Comparison of ENCODE assay signal across 19 cellular contexts in genomic region chr17:9451919-9452318, GRCh38.
A peak's percentile ranks its signal among the peaks of the same experiment; 100 is the strongest.
DNase-seq lines count a peak whose midpoint lies in the region; ATAC-seq, FAIRE-seq and TF ChIP-seq lines count a peak whose summit lies in the region.
"Had no signal": no experiment of that assay in that cellular context is flagged by ENCODE, and none has a peak within 500 bp of the region (broad histone marks: within the 10 kb centered on the region; RNA-seq: fewer than 3 reads in every experiment).

No MANE protein-coding gene starts in this region.

- no peaks in the 10 kb centered on the region for H3K36me3 ChIP-seq in bronchial epithelial cell (ENCODE audit: control insufficient read depth, insufficient read depth, low read length)

- H3K9me3 ChIP-seq in A549, result no peaks in the 10 kb centered on the region

- H3K27ac ChIP-seq in A549, result peak overlapping the region; percentile 29 to 37; a peak in 2 of 6 replicates

- ATAC-seq in A549 (no peak), left colon (peak; percentile 55), GM21515 (IDR thresholded peaks at IDR 0.05; ENCODE audit: unreplicated experiment) (no peak), sciatic nerve (no peak), HG03196 (IDR thresholded peaks at IDR 0.05; ENCODE audit: unreplicated experiment) (no peak)

- no peak for TF ChIP-seq RAD21 in A549 (conservative IDR thresholded peaks at IDR 0.05 in 1 of 2, IDR thresholded peaks at IDR 0.05 in 1 of 2)

- H3K4me1 ChIP-seq in A549, result peaks cover 14% of the 10 kb centered on the region

- H3K4me2 ChIP-seq in A549, result peak overlapping the region; percentile 61

- DNase-seq in A549 (ENCODE audit: low read depth in 1 of 2, low spot score in 1 of 2), result peak; percentile 35 to 36
- DNase-seq in HT-29 (ENCODE audit: low spot score), result peak; percentile 15
- DNase-seq in bronchial epithelial cell (ENCODE audit: low read depth), result peak; percentile 26
- DNase-seq in left colon, result no peak
- DNase-seq in NCI-H1048 (lab: John Stamatoyannopoulos, UW), result no peak
- no peak for DNase-seq in sciatic nerve (ENCODE audit: low spot score)
- DNase-seq: 8988T, EL, GOT3, HCEC 1CT, NCI-H1694, NCI-H2081, NCI-H2171, NCI-H524 treated with DMSO at 0.1 percent for 48 hours, NCI-H82, RPMI8226, SHP77 had no signal

- 64% methylated on average over 1 of the region's 1 CpG for WGBS in A549 (ENCODE audit: missing lambda C conversion rate)

- FAIRE-seq in A549 (lab: Jason Lieb, UNC), result peak; percentile 98
- FAIRE-seq in bronchial epithelial cell (lab: Jason Lieb, UNC), result no peak

- no peak for TF ChIP-seq EP300 in A549 (IDR thresholded peaks at IDR 0.05)

- CTCF ChIA-PET in A549 (lab: Yijun Ruan, JAX), result interaction anchor here (0.6 to 0.9 kb wide), 3 partner anchors 10 to 1040 kb away, joined by 3 to 4 read pairs (median 3); no protein-coding TSS in a partner anchor

- H3K4me3 ChIP-seq in A549, result no peak overlapping the region
- no peak overlapping the region for H3K4me3 ChIP-seq in bronchial epithelial cell (ENCODE audit: low read depth, low read length)

- TF ChIP-seq POLR2A in A549 (IDR thresholded peaks at IDR 0.05; ENCODE audit: low read length), result no peak

- no peak for TF ChIP-seq CTCF in A549 (IDR thresholded peaks at IDR 0.05)
- TF ChIP-seq CTCF in bronchial epithelial cell (IDR thresholded peaks at IDR 0.05; ENCODE audit: insufficient read depth, low read length, severe bottlenecking), result no peak

- intact Hi-C loops in left colon (cut with DNase I, micrococcal nuclease) (no loop called here), sciatic nerve (cut with DNase I) (no loop called here)

- POLR2A ChIA-PET in A549 (lab: Yijun Ruan, JAX), result interaction anchor here (0.7 kb wide), 1 partner anchor 12 kb away, joined by 3 read pairs; no protein-coding TSS in a partner anchor

- no peaks in the 10 kb centered on the region for H3K27me3 ChIP-seq in bronchial epithelial cell (ENCODE audit: control insufficient read depth, insufficient read depth, low read length)

TF ChIP-seq in A549, 52 proteins besides CTCF, POLR2A, EP300 and RAD21:
- TF ChIP-seq TFCP2L1 (CRISPR knock-in tag; IDR thresholded peaks at IDR 0.05) (no peak), FOXS1 (CRISPR knock-in tag; IDR thresholded peaks at IDR 0.05) (no peak), FOSL2 (IDR thresholded peaks at IDR 0.05) (no peak), FOSL2 (CRISPR knock-in tag; IDR thresholded peaks at IDR 0.05) (peak; percentile 49)

Comparison
In these comparisons a context has a peak if more than half of its experiments do, and no peak if none do; other contexts are left out.
1. DNase-seq: peak in A549 (2 of 2), HT-29 (single experiment) and bronchial epithelial cell (single experiment); none in left colon (0 of 2), NCI-H1048 (single experiment) and sciatic nerve (single experiment).